21 cellular contexts compared by ENCODE assay signal in genomic region chr17:36979585-36979941, GRCh38. TPM values are rescaled to one million over a fixed set of nuclear protein-coding genes. Genes with fewer than 3 reads are reported as not detected.
"Had no signal": no experiment of that assay in that cellular context is flagged by ENCODE, and none has a peak within 500 bp of the region (broad histone marks: within the 10 kb centered on the region; RNA-seq: fewer than 3 reads in every experiment).

No MANE protein-coding gene starts in this region.

- H3K27me3 ChIP-seq: suprapubic skin, upper lobe of left lung had no signal

- H3K27ac ChIP-seq: coronary artery, psoas muscle, suprapubic skin, upper lobe of left lung had no signal

- H3K4me3 ChIP-seq: coronary artery, lung, psoas muscle, suprapubic skin, upper lobe of left lung had no signal

- H3K9me3 ChIP-seq: psoas muscle, suprapubic skin, upper lobe of left lung had no signal

- H3K36me3 ChIP-seq: suprapubic skin, upper lobe of left lung had no signal

- ATAC-seq: activated T-cell treated with anti-CD3 and anti-CD28 coated beads, Interleukin-2, amount 50 U/mL, for 72 hours; left cardiac atrium; natural killer cell; psoas muscle; sciatic nerve had no signal

- DNase-seq: activated CD4-positive, alpha-beta memory T cell treated with anti-CD3 and anti-CD28 coated beads for 36 hours; activated gamma-delta T cell treated with Interleukin-2 at 50 U/mL for 16 hours; activated naive CD8-positive, alpha-beta T cell treated with anti-CD3 and anti-CD28 coated beads, Interleukin-2, amount 10 ng/mL, durations not matched to agents 7 days and 5 days; activated T-cell treated with anti-CD3 and anti-CD28 coated beads, Interleukin-2, amount 50 U/mL, for 72 hours; anterior cingulate cortex; effector memory CD4-positive, alpha-beta T cell; erythroblast; glutamatergic neuron; immature natural killer cell; left cardiac atrium; natural killer cell; occipital lobe; psoas muscle; stimulated activated naive CD4-positive, alpha-beta T cell treated with Interleukin-2 at 50 U/mL for 16 hours; upper lobe of left lung had no signal

RNA-seq across cellular contexts. Expression of gene LHX1, which starts 42.3 kb away (rescaled TPM):
- total RNA-seq: activated naive CD8-positive, alpha-beta T cell treated with anti-CD3 and anti-CD28 coated beads, Interleukin-2, amount 10 ng/mL, durations not matched to agents 7 days and 5 days; cardiac septum; left cardiac atrium; lung; mucosa of gallbladder; natural killer cell; occipital lobe; psoas muscle; sciatic nerve; suprapubic skin; upper lobe of left lung had no signal
- polyA plus RNA-seq: immature natural killer cell, lung, psoas muscle had no signal
